Comparison of ENCODE assay signal across 34 cellular contexts in genomic region chr19:7738023-7738422, GRCh38. TPM values are rescaled to one million over a fixed set of nuclear protein-coding genes. Genes with fewer than 3 reads are reported as not detected.
DNase-seq lines count a peak whose midpoint lies in the region; ATAC-seq, FAIRE-seq and TF ChIP-seq lines count a peak whose summit lies in the region.
"Had no signal": no experiment of that assay in that cellular context is flagged by ENCODE, and none has a peak within 500 bp of the region (broad histone marks: within the 10 kb centered on the region; RNA-seq: fewer than 3 reads in every experiment).

No MANE protein-coding gene starts in this region.

- H3K4me1 ChIP-seq in GM12878 (ENCODE audit: control insufficient read depth, insufficient read depth, low read length), result peaks cover 6% of the 10 kb centered on the region
- H3K4me1 ChIP-seq: A549, Peyer's patch, psoas muscle, sigmoid colon, vagina had no signal

- H3K79me2 ChIP-seq in GM12878 (ENCODE audit: control insufficient read depth, insufficient read depth, low read length), result no peaks in the 10 kb centered on the region

- WGBS in GM12878 (ENCODE audit: insufficient coverage, insufficient replicate concordance, low lambda C conversion rate, missing lambda C conversion rate), result 36% methylated on average over 7 of the region's 7 CpGs

- CTCF ChIA-PET in activated CD4-positive, alpha-beta T cell treated with anti-CD3 and anti-CD28 coated beads, Interleukin-2, amount 10 ng/mL, durations not matched to agents 7 days and 5 days (lab: Charles Lee), result interaction anchor here (0.9 kb wide), 1 partner anchor 13 kb away, joined by 3 read pairs; no protein-coding TSS in a partner anchor
- CTCF ChIA-PET in GM12878 (lab: Yijun Ruan, JAX), result interaction anchor here (1.1 to 1.2 kb wide), 2 partner anchors 57 to 88 kb away, joined by 3 to 4 read pairs; partner anchors contain the start of gene TRAPPC5

- H3K9me3 Mint-ChIP-seq in activated CD4-positive, alpha-beta T cell treated with anti-CD3 and anti-CD28 coated beads, Interleukin-2, amount 10 ng/mL, durations not matched to agents 7 days and 5 days, result no peaks in the 10 kb centered on the region
- H3K9me3 Mint-ChIP-seq: activated T-helper 2 cell treated with anti-CD3 and anti-CD28 coated beads, Interferon-gamma antibody, Interleukin-2, Interleukin-4, amounts not matched to agents 10 μg/mL and 5 μg/mL and 100 μg/mL, durations not matched to agents 14 hours and 24 hours and 36 hours; CD4-positive, alpha-beta T cell; natural killer cell had no signal

- in situ Hi-C loops in GM12878 (cut with MboI), result no loop called here

- no peak for FAIRE-seq in GM12878 (lab: Jason Lieb, UNC)
- FAIRE-seq: A549, D721Med, islet of Langerhans had no signal

- POLR2A ChIA-PET in activated CD4-positive, alpha-beta T cell treated with anti-CD3 and anti-CD28 coated beads, Interleukin-2, amount 10 ng/mL, durations not matched to agents 7 days and 5 days (lab: Charles Lee), result no interaction called here
- POLR2A ChIA-PET in GM12878 (lab: Charles Lee), result interaction anchor here (1.0 to 1.6 kb wide), 2 partner anchors 12 to 62 kb away, joined by 3 read pairs; no protein-coding TSS in a partner anchor

- H3K4me3 Mint-ChIP-seq in activated CD4-positive, alpha-beta T cell treated with anti-CD3 and anti-CD28 coated beads, Interleukin-2, amount 10 ng/mL, durations not matched to agents 7 days and 5 days, result no peak overlapping the region
- H3K4me3 Mint-ChIP-seq in T-helper 17 cell, result no peak overlapping the region
- H3K4me3 Mint-ChIP-seq: brain; CD4-positive, alpha-beta T cell; natural killer cell; stimulated activated naive B cell treated with anti-CD40 and anti-IgM and Interleukin-4, amounts not matched to agents 10 μg/mL and 1 μg/mL and 100 μg/mL, for 72 hours had no signal

- no peak overlapping the region for H3K27ac Mint-ChIP-seq in activated CD4-positive, alpha-beta T cell treated with anti-CD3 and anti-CD28 coated beads, Interleukin-2, amount 10 ng/mL, durations not matched to agents 7 days and 5 days
- peak overlapping the region; percentile 8 for H3K27ac Mint-ChIP-seq in T-helper 17 cell
- H3K27ac Mint-ChIP-seq: activated T-helper 2 cell treated with anti-CD3 and anti-CD28 coated beads, Interferon-gamma antibody, Interleukin-2, Interleukin-4, amounts not matched to agents 10 μg/mL and 5 μg/mL and 100 μg/mL, durations not matched to agents 14 hours and 24 hours and 36 hours; brain; CD4-positive, alpha-beta T cell; natural killer cell; stimulated activated naive B cell treated with anti-CD40 and anti-IgM and Interleukin-4, amounts not matched to agents 10 μg/mL and 1 μg/mL and 100 μg/mL, for 72 hours had no signal

- H3K4me2 ChIP-seq in GM12878 (ENCODE audit: control insufficient read depth, insufficient read depth), result no peak overlapping the region
- H3K4me2 ChIP-seq: A549 had no signal

- no peak for TF ChIP-seq POLR2A in GM12878 (IDR thresholded peaks at IDR 0.05; ENCODE audit: low read depth, low read length)

- H3K36me3 ChIP-seq in GM12878 (ENCODE audit: control insufficient read depth in 2 of 2, insufficient read depth in 2 of 2, low read length in 1 of 2), result no peaks in the 10 kb centered on the region
- H3K36me3 ChIP-seq: Peyer's patch, sigmoid colon, vagina, WERI-Rb-1 had no signal

- SMC1A ChIA-PET in GM12878 (lab: Charles Lee; ENCODE audit: uncharacterized antibody, unreplicated experiment), result interaction anchor here (0.6 kb wide), 1 partner anchor 13 kb away, joined by 3 read pairs; no protein-coding TSS in a partner anchor

- no peak overlapping the region for H2AFZ ChIP-seq in GM12878 (ENCODE audit: control insufficient read depth, low read depth, low read length)

- no peaks in the 10 kb centered on the region for H4K20me1 ChIP-seq in GM12878 (ENCODE audit: control insufficient read depth, insufficient read depth)

- no peak overlapping the region for H3K4me3 ChIP-seq in GM12878
- H3K4me3 ChIP-seq: A549, Peyer's patch, psoas muscle, sigmoid colon, vagina had no signal

- H3K9me3 ChIP-seq in T-helper 17 cell (ENCODE audit: control insufficient read depth, low read length, poor library complexity, severe bottlenecking) (no peaks in the 10 kb centered on the region), GM12878 (replicated peaks; ENCODE audit: control insufficient read depth, insufficient read depth, low read length) (no peaks in the 10 kb centered on the region)
- H3K9me3 ChIP-seq: A549, Peyer's patch, psoas muscle, sigmoid colon, vagina had no signal

- no TSS peak for BruUV-seq in GM12878 (replicated peaks; lab: Mats Ljungman, UMichigan)

- ATAC-seq in T-helper 17 cell (no peak), GM12878 (no peak)
- ATAC-seq: A549, HCT116, natural killer cell, psoas muscle had no signal

- no peaks in the 10 kb centered on the region for H3K27me3 ChIP-seq in GM12878 (replicated peaks in 1 of 2; ENCODE audit: control insufficient read depth in 2 of 2, insufficient read depth in 2 of 2, low read length in 1 of 2)
- H3K27me3 ChIP-seq: Peyer's patch, vagina had no signal

- RAD21 ChIA-PET in GM12878 (lab: Charles Lee; ENCODE audit: unreplicated experiment), result interaction anchor here (1.8 kb wide), 1 partner anchor 61 kb away, joined by 5 read pairs; no protein-coding TSS in a partner anchor

- no peak overlapping the region for H3K9ac ChIP-seq in GM12878 (ENCODE audit: control insufficient read depth, insufficient read depth, low read length)

- no peak overlapping the region for H3K27ac ChIP-seq in GM12878 (ENCODE audit: control insufficient read depth, insufficient read depth)
- H3K27ac ChIP-seq: A549, Peyer's patch, psoas muscle, sigmoid colon, vagina, WERI-Rb-1 had no signal

- no peak for TF ChIP-seq RAD21 in GM12878 (IDR thresholded peaks at IDR 0.05; ENCODE audit: insufficient read depth, low read depth, low read length)

- no peak for TF ChIP-seq EP300 in GM12878 (IDR thresholded peaks at IDR 0.05; ENCODE audit: borderline replicate concordance in 1 of 2, control insufficient read depth in 1 of 2, low read depth in 2 of 2, low read length in 2 of 2)

- H3K36me3 Mint-ChIP-seq in activated CD4-positive, alpha-beta T cell treated with anti-CD3 and anti-CD28 coated beads, Interleukin-2, amount 10 ng/mL, durations not matched to agents 7 days and 5 days (ENCODE audit: low read depth), result no peaks in the 10 kb centered on the region
- peaks cover 8% of the 10 kb centered on the region for H3K36me3 Mint-ChIP-seq in T-helper 17 cell (ENCODE audit: low read depth)
- H3K36me3 Mint-ChIP-seq: brain, natural killer cell had no signal

- intact Hi-C loops in GM12878 (cut with micrococcal nuclease; ENCODE audit: unreplicated experiment), result no loop called here

- no peak for TF ChIP-seq CTCF in GM12878 (IDR thresholded peaks at IDR 0.05 in 2 of 3, conservative IDR thresholded peaks at IDR 0.05 in 1 of 3; ENCODE audit: control insufficient read depth in 2 of 3, extremely low read depth in 1 of 3, insufficient read depth in 1 of 3, low read depth in 3 of 3, low read length in 3 of 3)

- no peaks in the 10 kb centered on the region for H3K4me1 Mint-ChIP-seq in activated CD4-positive, alpha-beta T cell treated with anti-CD3 and anti-CD28 coated beads, Interleukin-2, amount 10 ng/mL, durations not matched to agents 7 days and 5 days
- peaks cover 10% of the 10 kb centered on the region for H3K4me1 Mint-ChIP-seq in T-helper 17 cell
- H3K4me1 Mint-ChIP-seq: brain had no signal

- peaks cover 26% of the 10 kb centered on the region for H3K27me3 Mint-ChIP-seq in activated CD4-positive, alpha-beta T cell treated with anti-CD3 and anti-CD28 coated beads, Interleukin-2, amount 10 ng/mL, durations not matched to agents 7 days and 5 days
- H3K27me3 Mint-ChIP-seq in T-helper 17 cell, result peaks cover 48% of the 10 kb centered on the region

- DNase-seq in activated CD4-positive, alpha-beta T cell treated with anti-CD3 and anti-CD28 coated beads, Interleukin-2, amount 50 U/mL, for 48 hours, result peak; percentile 52 to 67
- no peak for DNase-seq in activated CD4-positive, alpha-beta T cell treated with anti-CD3 and anti-CD28 coated beads, Interleukin-2, amount 10 ng/mL, durations not matched to agents 7 days and 5 days
- DNase-seq in T-helper 17 cell (no peak), GM12878 (ENCODE audit: low read depth, low spot score) (no peak), NCI-H128 (lab: John Stamatoyannopoulos, UW; ENCODE audit: unreplicated experiment) (no peak), cerebellum (ENCODE audit: low spot score) (no peak), midbrain (lab: John Stamatoyannopoulos, UW) (no peak)
- DNase-seq in stimulated activated CD4-positive, alpha-beta T cell treated with anti-CD3 and anti-CD28 coated beads, TNF-alpha, amount 100 ng/mL, for 48 hours (ENCODE audit: low read depth in 3 of 3), result peak in 2 of 3 donors; percentile 37 to 60
- DNase-seq: activated CD8-positive, alpha-beta memory T cell treated with anti-CD3 and anti-CD28 coated beads for 24 hours; AML-193; CD4-positive, alpha-beta T cell; natural killer cell; NCI-H1105; NCI-H2029; NCI-H526; occipital lobe; Peyer's patch; psoas muscle; SIG-M5; sigmoid colon; stimulated activated naive B cell treated with anti-CD40 and anti-IgM and Interleukin-4, amounts not matched to agents 10 μg/mL and 1 μg/mL and 100 μg/mL, for 72 hours; SW 1271; T1000; WERI-Rb-1 had no signal

RNA-seq across cellular contexts. Expression of gene CLEC4G, which starts 6.1 kb away (rescaled TPM):
- total RNA-seq in activated CD4-positive, alpha-beta T cell treated with anti-CD3 and anti-CD28 coated beads, Interleukin-2, amount 10 ng/mL, durations not matched to agents 7 days and 5 days, result not detected
- not detected for total RNA-seq in T-helper 17 cell
- not detected in 2 replicates for total RNA-seq in GM12878 (2013; cell fraction: nucleolus; rRNA removed)
- total RNA-seq in GM12878 (2014; rRNA removed), result not detected in 2 replicates
- total RNA-seq in GM12878 (2014; rRNA removed; fragmentation: Illumina TruSeq; extraction: Trizol), result not detected in 2 replicates
- not detected in 2 replicates for total RNA-seq in GM12878 (2021)
- polyA plus RNA-seq in GM12878 (2011; ENCODE audit: low read depth), result not detected
- not detected in 2 replicates for polyA plus RNA-seq in GM12878 (2011; rRNA removed)
- 0.05 and 0.09 TPM in 2 replicates for polyA plus RNA-seq in GM12878 (2011; cell fraction: cytosol; rRNA removed)
- polyA plus RNA-seq in GM12878 (2011; cell fraction: nucleus; rRNA removed), result not detected in 2 replicates
- not detected in 2 replicates for polyA plus RNA-seq in GM12878 (2012)
- 0.04 TPM in 1 of 2 replicates, not detected in the other for polyA plus RNA-seq in GM12878 (2014; fragmentation: Illumina TruSeq; extraction: Trizol)
- polyA plus RNA-seq in GM12878 (2014; fragmentation: Nextera tagmentation; extraction: Ambion mirVana), result not detected
- polyA plus RNA-seq in GM12878 (2014; rRNA removed), result not detected in 2 replicates
- polyA plus RNA-seq in GM12878 (2016; fragmentation: Nextera tagmentation; extraction: Ambion mirVana), result not detected
- not detected in 2 replicates for polyA minus RNA-seq in GM12878 (2011; rRNA and poly(A)+ RNA removed)
- polyA minus RNA-seq in GM12878 (2011; cell fraction: cytosol; rRNA and poly(A)+ RNA removed), result not detected in 2 replicates
- not detected in 2 replicates for polyA minus RNA-seq in GM12878 (2011; cell fraction: nucleus; rRNA and poly(A)+ RNA removed)
- 0.73 TPM for total RNA-seq in cerebellum
- total RNA-seq: activated T-helper 2 cell treated with anti-CD3 and anti-CD28 coated beads, Interferon-gamma antibody, Interleukin-2, Interleukin-4, amounts not matched to agents 10 μg/mL and 5 μg/mL and 100 μg/mL, durations not matched to agents 14 hours and 24 hours and 36 hours; CD4-positive, alpha-beta T cell; HT-29; natural killer cell had no signal
- polyA plus RNA-seq: A549 had no signal

RNA-seq across cellular contexts. Expression of gene CD209, which starts 9.3 kb away (rescaled TPM):
- not detected for total RNA-seq in activated CD4-positive, alpha-beta T cell treated with anti-CD3 and anti-CD28 coated beads, Interleukin-2, amount 10 ng/mL, durations not matched to agents 7 days and 5 days
- total RNA-seq in T-helper 17 cell (not detected), GM12878 (2014; rRNA removed) (0.05 and 0.11 TPM in 2 replicates), GM12878 (2014; rRNA removed; fragmentation: Illumina TruSeq; extraction: Trizol) (0.05 TPM in 1 of 2 replicates, not detected in the other), GM12878 (2021) (0.16 and 0.21 TPM in 2 replicates), cerebellum (0.73 TPM)
- not detected in 2 replicates for total RNA-seq in GM12878 (2013; cell fraction: nucleolus; rRNA removed)
- not detected for polyA plus RNA-seq in GM12878 (2011; ENCODE audit: low read depth)
- polyA plus RNA-seq in GM12878 (2011; rRNA removed) (not detected in 2 replicates), GM12878 (2014; fragmentation: Illumina TruSeq; extraction: Trizol) (0.06 and 0.12 TPM in 2 replicates), GM12878 (2014; fragmentation: Nextera tagmentation; extraction: Ambion mirVana) (under 1 TPM; 0.04 to 0.10 TPM), GM12878 (2014; rRNA removed) (0.04 and 0.05 TPM in 2 replicates), GM12878 (2016; fragmentation: Nextera tagmentation; extraction: Ambion mirVana) (under 1 TPM in 1 of 2 experiments, not detected in 1; 0.08 TPM)
- polyA plus RNA-seq in GM12878 (2011; cell fraction: cytosol; rRNA removed), result not detected in 2 replicates
- not detected in 2 replicates for polyA plus RNA-seq in GM12878 (2011; cell fraction: nucleus; rRNA removed)
- 0.08 TPM in 1 of 2 replicates, not detected in the other for polyA plus RNA-seq in GM12878 (2012)
- polyA minus RNA-seq in GM12878 (2011; rRNA and poly(A)+ RNA removed), result not detected in 2 replicates
- polyA minus RNA-seq in GM12878 (2011; cell fraction: cytosol; rRNA and poly(A)+ RNA removed), result not detected in 2 replicates
- not detected in 2 replicates for polyA minus RNA-seq in GM12878 (2011; cell fraction: nucleus; rRNA and poly(A)+ RNA removed)
- total RNA-seq: activated T-helper 2 cell treated with anti-CD3 and anti-CD28 coated beads, Interferon-gamma antibody, Interleukin-2, Interleukin-4, amounts not matched to agents 10 μg/mL and 5 μg/mL and 100 μg/mL, durations not matched to agents 14 hours and 24 hours and 36 hours; CD4-positive, alpha-beta T cell; HT-29 had no signal
- polyA plus RNA-seq: A549 had no signal

RNA-seq across cellular contexts. Expression of gene CLEC4M, which starts 25.0 kb away (rescaled TPM):
- total RNA-seq in activated CD4-positive, alpha-beta T cell treated with anti-CD3 and anti-CD28 coated beads, Interleukin-2, amount 10 ng/mL, durations not matched to agents 7 days and 5 days, result not detected
- total RNA-seq in T-helper 17 cell, result under 1 TPM in 1 of 2 donors, not detected in 1; 0.17 TPM
- not detected in 2 replicates for total RNA-seq in GM12878 (2013; cell fraction: nucleolus; rRNA removed)
- total RNA-seq in GM12878 (2014; rRNA removed), result 0.11 and 0.44 TPM in 2 replicates
- total RNA-seq in GM12878 (2014; rRNA removed; fragmentation: Illumina TruSeq; extraction: Trizol), result 0.18 and 0.32 TPM in 2 replicates
- total RNA-seq in GM12878 (2021), result 0.16 and 0.31 TPM in 2 replicates
- 0.16 TPM for polyA plus RNA-seq in GM12878 (2011; ENCODE audit: low read depth)
- not detected in 2 replicates for polyA plus RNA-seq in GM12878 (2011; rRNA removed)
- not detected in 2 replicates for polyA plus RNA-seq in GM12878 (2011; cell fraction: cytosol; rRNA removed)
- 0.21 and 0.28 TPM in 2 replicates for polyA plus RNA-seq in GM12878 (2011; cell fraction: nucleus; rRNA removed)
- 0.12 and 0.20 TPM in 2 replicates for polyA plus RNA-seq in GM12878 (2012)
- 0.12 and 0.17 TPM in 2 replicates for polyA plus RNA-seq in GM12878 (2014; fragmentation: Illumina TruSeq; extraction: Trizol)
- under 1 TPM; 0.38 to 0.42 TPM for polyA plus RNA-seq in GM12878 (2014; fragmentation: Nextera tagmentation; extraction: Ambion mirVana)
- 0.37 and 0.60 TPM in 2 replicates for polyA plus RNA-seq in GM12878 (2014; rRNA removed)
- polyA plus RNA-seq in GM12878 (2016; fragmentation: Nextera tagmentation; extraction: Ambion mirVana), result under 1 TPM; 0.23 to 0.25 TPM
- not detected in 2 replicates for polyA minus RNA-seq in GM12878 (2011; rRNA and poly(A)+ RNA removed)
- not detected in 2 replicates for polyA minus RNA-seq in GM12878 (2011; cell fraction: cytosol; rRNA and poly(A)+ RNA removed)
- polyA minus RNA-seq in GM12878 (2011; cell fraction: nucleus; rRNA and poly(A)+ RNA removed), result not detected in 2 replicates
- not detected for total RNA-seq in cerebellum
- total RNA-seq: activated T-helper 2 cell treated with anti-CD3 and anti-CD28 coated beads, Interferon-gamma antibody, Interleukin-2, Interleukin-4, amounts not matched to agents 10 μg/mL and 5 μg/mL and 100 μg/mL, durations not matched to agents 14 hours and 24 hours and 36 hours; CD4-positive, alpha-beta T cell; HT-29; mononuclear cell; natural killer cell; occipital lobe; Peyer's patch; psoas muscle; vagina had no signal
- polyA plus RNA-seq: A549, psoas muscle had no signal

RNA-seq across cellular contexts. Expression of gene FCER2, which starts 36.1 kb away (rescaled TPM):
- under 1 TPM; 0.23 to 0.30 TPM for total RNA-seq in activated CD4-positive, alpha-beta T cell treated with anti-CD3 and anti-CD28 coated beads, Interleukin-2, amount 10 ng/mL, durations not matched to agents 7 days and 5 days
- 1 to 10 TPM in 1 of 2 donors, not detected in 1; 7.0 TPM for total RNA-seq in T-helper 17 cell
- total RNA-seq in GM12878 (2013; cell fraction: nucleolus; rRNA removed), result 564 and 607 TPM in 2 replicates
- 351 and 365 TPM in 2 replicates for total RNA-seq in GM12878 (2014; rRNA removed)
- total RNA-seq in GM12878 (2014; rRNA removed; fragmentation: Illumina TruSeq; extraction: Trizol), result 218 and 223 TPM in 2 replicates
- 359 and 362 TPM in 2 replicates for total RNA-seq in GM12878 (2021)
- polyA plus RNA-seq in GM12878 (2011; ENCODE audit: low read depth), result 318 TPM
- 170 and 363 TPM in 2 replicates for polyA plus RNA-seq in GM12878 (2011; rRNA removed)
- 431 and 568 TPM in 2 replicates for polyA plus RNA-seq in GM12878 (2011; cell fraction: cytosol; rRNA removed)
- 453 and 458 TPM in 2 replicates for polyA plus RNA-seq in GM12878 (2011; cell fraction: nucleus; rRNA removed)
- 547 and 639 TPM in 2 replicates for polyA plus RNA-seq in GM12878 (2012)
- polyA plus RNA-seq in GM12878 (2014; fragmentation: Illumina TruSeq; extraction: Trizol), result 155 and 247 TPM in 2 replicates
- polyA plus RNA-seq in GM12878 (2014; fragmentation: Nextera tagmentation; extraction: Ambion mirVana), result 10 to 100 TPM; 44.0 to 53.3 TPM
- 424 and 451 TPM in 2 replicates for polyA plus RNA-seq in GM12878 (2014; rRNA removed)
- 100 to 1,000 TPM; 214 to 235 TPM for polyA plus RNA-seq in GM12878 (2016; fragmentation: Nextera tagmentation; extraction: Ambion mirVana)
- 176 and 326 TPM in 2 replicates for polyA minus RNA-seq in GM12878 (2011; rRNA and poly(A)+ RNA removed)
- polyA minus RNA-seq in GM12878 (2011; cell fraction: cytosol; rRNA and poly(A)+ RNA removed), result 118 and 125 TPM in 2 replicates
- polyA minus RNA-seq in GM12878 (2011; cell fraction: nucleus; rRNA and poly(A)+ RNA removed), result 98.0 and 111 TPM in 2 replicates
- total RNA-seq in cerebellum, result 0.18 TPM
- total RNA-seq: CD4-positive, alpha-beta T cell; HT-29; occipital lobe; vagina had no signal
- polyA plus RNA-seq: A549, liver had no signal

RNA-seq across cellular contexts. Expression of gene TRAPPC5, which starts 57.4 kb away (rescaled TPM):
- total RNA-seq in activated CD4-positive, alpha-beta T cell treated with anti-CD3 and anti-CD28 coated beads, Interleukin-2, amount 10 ng/mL, durations not matched to agents 7 days and 5 days, result 100 to 1,000 TPM; 105 to 106 TPM
- 10 to 100 TPM; 55.5 to 69.8 TPM for total RNA-seq in T-helper 17 cell
- total RNA-seq in GM12878 (2013; cell fraction: nucleolus; rRNA removed), result 23.6 and 30.6 TPM in 2 replicates
- total RNA-seq in GM12878 (2014; rRNA removed), result 139 and 157 TPM in 2 replicates
- 35.6 and 49.6 TPM in 2 replicates for total RNA-seq in GM12878 (2014; rRNA removed; fragmentation: Illumina TruSeq; extraction: Trizol)
- total RNA-seq in GM12878 (2021), result 168 and 181 TPM in 2 replicates
- polyA plus RNA-seq in GM12878 (2011; ENCODE audit: low read depth), result 30.0 TPM
- 20.7 and 58.1 TPM in 2 replicates for polyA plus RNA-seq in GM12878 (2011; rRNA removed)
- polyA plus RNA-seq in GM12878 (2011; cell fraction: cytosol; rRNA removed), result 26.7 and 76.7 TPM in 2 replicates
- polyA plus RNA-seq in GM12878 (2011; cell fraction: nucleus; rRNA removed), result 40.0 and 59.6 TPM in 2 replicates
- polyA plus RNA-seq in GM12878 (2012), result 129 and 198 TPM in 2 replicates
- polyA plus RNA-seq in GM12878 (2014; fragmentation: Illumina TruSeq; extraction: Trizol), result 0.78 and 7.1 TPM in 2 replicates
- 10 to 100 TPM in 1 of 2 experiments, 1 to 10 TPM in 1; 4.2 to 22.5 TPM for polyA plus RNA-seq in GM12878 (2014; fragmentation: Nextera tagmentation; extraction: Ambion mirVana)
- 120 and 182 TPM in 2 replicates for polyA plus RNA-seq in GM12878 (2014; rRNA removed)
- 100 to 1,000 TPM; 197 to 210 TPM for polyA plus RNA-seq in GM12878 (2016; fragmentation: Nextera tagmentation; extraction: Ambion mirVana)
- polyA minus RNA-seq in GM12878 (2011; rRNA and poly(A)+ RNA removed), result 60.6 and 61.7 TPM in 2 replicates
- polyA minus RNA-seq in GM12878 (2011; cell fraction: cytosol; rRNA and poly(A)+ RNA removed), result 34.7 and 43.8 TPM in 2 replicates
- 5.2 and 20.9 TPM in 2 replicates for polyA minus RNA-seq in GM12878 (2011; cell fraction: nucleus; rRNA and poly(A)+ RNA removed)
- 14.5 TPM for total RNA-seq in cerebellum

Comparison
In these comparisons a context has a peak if more than half of its experiments do, and no peak if none do; other contexts are left out.
1. DNase-seq: peak in activated CD4-positive, alpha-beta T cell treated with anti-CD3 and anti-CD28 coated beads, Interleukin-2, amount 50 U/mL, for 48 hours (2 of 2) and stimulated activated CD4-positive, alpha-beta T cell treated with anti-CD3 and anti-CD28 coated beads, TNF-alpha, amount 100 ng/mL, for 48 hours (2 of 3); none in activated CD4-positive, alpha-beta T cell treated with anti-CD3 and anti-CD28 coated beads, Interleukin-2, amount 10 ng/mL, durations not matched to agents 7 days and 5 days (single experiment), T-helper 17 cell (0 of 3), GM12878 (single experiment), NCI-H128 (single experiment), cerebellum (single experiment) and midbrain (single experiment).